10 cellular contexts compared by ENCODE assay signal in the genomic region with DNA sequence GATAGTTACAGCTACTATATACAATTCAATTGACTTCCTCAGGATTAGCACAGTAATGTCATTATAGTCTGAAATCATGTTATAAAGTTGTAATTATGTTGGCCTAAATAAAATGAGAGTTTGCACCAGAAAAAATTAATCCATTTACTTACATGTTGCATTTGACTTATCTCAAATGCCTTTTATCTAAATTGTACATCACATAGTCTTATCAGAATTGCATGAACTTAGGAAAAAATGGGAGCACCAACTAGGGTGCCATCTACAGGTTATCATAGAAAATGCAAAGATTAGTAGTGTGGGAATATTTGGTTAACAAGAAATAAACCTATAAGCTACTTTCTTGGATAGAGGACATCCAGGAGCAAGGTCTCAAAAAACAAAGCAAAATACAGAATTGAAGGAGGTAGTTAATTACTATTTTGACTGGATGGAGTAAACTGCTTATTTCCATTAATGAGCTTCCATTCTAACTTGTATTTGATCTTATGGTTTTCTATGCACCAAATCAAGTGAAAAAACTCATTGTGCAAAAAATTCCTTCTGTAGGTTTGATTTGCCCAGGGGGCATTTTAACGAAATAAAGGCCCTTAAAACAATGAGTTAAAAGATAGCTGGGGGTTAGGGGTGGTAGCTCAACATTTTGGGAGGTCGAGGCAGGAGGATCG.
DNase-seq lines count a peak whose midpoint lies in the region; TF ChIP-seq lines count a peak whose summit lies in the region.
"Had no signal": no experiment of that assay in that cellular context is flagged by ENCODE, and none has a peak within 500 bp of the region (broad histone marks: within the 10 kb centered on the region; RNA-seq: fewer than 3 reads in every experiment).

No MANE protein-coding gene starts in this region.

- WGBS in tibial nerve, 2 donors = 50 to 51% methylated on average over 3 of the region's 3 CpGs
- WGBS in suprapubic skin = 55% methylated on average over 3 of the region's 3 CpGs

- H3K27me3 ChIP-seq in cardiac muscle cell (no peaks in the 10 kb centered on the region), right atrium auricular region (no peaks in the 10 kb centered on the region), OCI-LY3 (ENCODE audit: low read depth, low read length) (no peaks in the 10 kb centered on the region), tibial nerve (no peaks in the 10 kb centered on the region), suprapubic skin (peaks cover 5% of the 10 kb centered on the region)

- H3K9me3 ChIP-seq in cardiac muscle cell (ENCODE audit: low read depth) (no peaks in the 10 kb centered on the region), right atrium auricular region (peaks cover 0 to 17% of the 10 kb centered on the region in 2 donors), OCI-LY3 (ENCODE audit: insufficient read depth, low read length) (peaks cover 21% of the 10 kb centered on the region), tibial nerve (peaks cover 0 to 5% (median 2%) of the 10 kb centered on the region in 4 donors), suprapubic skin (no peaks in the 10 kb centered on the region)

- TF ChIP-seq POLR2A in tibial nerve (IDR thresholded peaks at IDR 0.05) = no peak
- TF ChIP-seq POLR2A in suprapubic skin (IDR thresholded peaks at IDR 0.05) = no peak

- H3K36me3 ChIP-seq in cardiac muscle cell (no peaks in the 10 kb centered on the region), right atrium auricular region (no peaks in the 10 kb centered on the region), OCI-LY3 (replicated peaks; ENCODE audit: low read depth, low read length) (no peaks in the 10 kb centered on the region), tibial nerve (no peaks in the 10 kb centered on the region), suprapubic skin (no peaks in the 10 kb centered on the region)

- peak; percentile 59 for TF ChIP-seq CTCF in cardiac muscle cell (IDR thresholded peaks at IDR 0.05; ENCODE audit: low read depth, low read length)
- peak in 1 of 2 donors; percentile 48 for TF ChIP-seq CTCF in right atrium auricular region (IDR thresholded peaks at IDR 0.05)
- TF ChIP-seq CTCF in OCI-LY3 (IDR thresholded peaks at IDR 0.05; ENCODE audit: low read depth, low read length) = peak; percentile 84
- peak in 4 of 5 experiments; percentile 18 to 35 (median 26) for TF ChIP-seq CTCF in tibial nerve (IDR thresholded peaks at IDR 0.05)
- TF ChIP-seq CTCF in suprapubic skin (IDR thresholded peaks at IDR 0.05) = peak in 1 of 2 donors; percentile 19

- H3K79me2 ChIP-seq in OCI-LY3 (ENCODE audit: low read length) = no peaks in the 10 kb centered on the region

- no peak overlapping the region for H3K9ac ChIP-seq in OCI-LY3 (ENCODE audit: low read length)

- H3K27ac ChIP-seq in cardiac muscle cell (no peak overlapping the region), right atrium auricular region (no peak overlapping the region), OCI-LY3 (ENCODE audit: low read length) (no peak overlapping the region), tibial nerve (no peak overlapping the region), suprapubic skin (no peak overlapping the region)

- H3K4me2 ChIP-seq in OCI-LY3 (ENCODE audit: low read length) = no peak overlapping the region

- H3K4me1 ChIP-seq in cardiac muscle cell (ENCODE audit: low read depth) = no peaks in the 10 kb centered on the region
- H3K4me1 ChIP-seq in right atrium auricular region = no peaks in the 10 kb centered on the region
- H3K4me1 ChIP-seq in OCI-LY3 (ENCODE audit: low read length) = peaks cover 4% of the 10 kb centered on the region
- H3K4me1 ChIP-seq in tibial nerve = no peaks in the 10 kb centered on the region
- H3K4me1 ChIP-seq in suprapubic skin = no peaks in the 10 kb centered on the region

- DNase-seq in cardiac muscle cell (ENCODE audit: low read depth in 1 of 2, low spot score in 1 of 2) (peak in 1 of 2 donors; percentile 25), right atrium auricular region (ENCODE audit: low spot score) (no peak), fibroblast of peridontal ligament (ENCODE audit: extremely low read depth) (peak; percentile 47), tibial nerve (ENCODE audit: low spot score in 2 of 2) (no peak), DMS79 treated with DMSO at 0.1 percent for 48 hours (lab: John Stamatoyannopoulos, UW) (no peak), suprapubic skin (ENCODE audit: low spot score in 2 of 2) (no peak), MV-4-11 (lab: John Stamatoyannopoulos, UW) (no peak)
- DNase-seq: effector memory CD8-positive, alpha-beta T cell; NCI-H2029 had no signal

- no peaks in the 10 kb centered on the region for H4K20me1 ChIP-seq in OCI-LY3 (ENCODE audit: insufficient read depth, low read length)

- TF ChIP-seq EP300 in tibial nerve (IDR thresholded peaks at IDR 0.05) (no peak), suprapubic skin (IDR thresholded peaks at IDR 0.05) (no peak)

- no peak overlapping the region for H2AFZ ChIP-seq in OCI-LY3 (ENCODE audit: low read depth, low read length)

- H3K4me3 ChIP-seq in cardiac muscle cell (no peak overlapping the region), right atrium auricular region (no peak overlapping the region), OCI-LY3 (ENCODE audit: low read length) (no peak overlapping the region), tibial nerve (no peak overlapping the region), suprapubic skin (no peak overlapping the region)
